ENCODE assay signal across 8 cellular contexts in genomic region chr7:42236266-42237161, GRCh38. TPM values are rescaled to one million over a fixed set of nuclear protein-coding genes. Genes with fewer than 3 reads are reported as not detected.
DNase-seq lines count a peak whose midpoint lies in the region; ATAC-seq lines count a peak whose summit lies in the region.

No MANE protein-coding gene starts in this region.

- H3K36me3 Mint-ChIP-seq in activated naive CD8-positive, alpha-beta T cell, result no peaks in the 10 kb centered on the region

- DNase-seq in A172 (ENCODE audit: low spot score), result peak; percentile 55
- peak; percentile 77 for DNase-seq in cardiac septum (ENCODE audit: low spot score)
- peak in 8 of 10 donors; percentile 11 to 87 (median 28) for DNase-seq in posterior cingulate gyrus
- DNase-seq in activated CD4-positive, CD25-positive, alpha-beta regulatory T cell treated with anti-CD3 and anti-CD28 coated beads, Interleukin-2, amount 50 U/mL, for 72 hours, result no peak
- DNase-seq in G401 (ENCODE audit: low spot score), result no peak

- intact Hi-C loops in cardiac septum (cut with DNase I) (loop anchor here (10.0 kb wide), 1 partner anchor 252 kb away; no protein-coding TSS in a partner anchor), posterior cingulate gyrus (cut with DNase I) (no loop called here)

- H3K27ac Mint-ChIP-seq in activated naive CD8-positive, alpha-beta T cell, result no peak overlapping the region

- H3K27me3 Mint-ChIP-seq in activated naive CD8-positive, alpha-beta T cell, result peaks cover 39% of the 10 kb centered on the region

- in situ Hi-C loops in G401 (cut with HindIII; ENCODE audit: low sequenced_read_pairs), result no loop called here

- H3K9me3 Mint-ChIP-seq in activated naive CD8-positive, alpha-beta T cell (ENCODE audit: low read depth), result no peaks in the 10 kb centered on the region

- peak; percentile 18 for ATAC-seq in GM18858 (IDR thresholded peaks at IDR 0.05; ENCODE audit: unreplicated experiment)
- peak; percentile 11 for ATAC-seq in HG03280 (IDR thresholded peaks at IDR 0.05; ENCODE audit: unreplicated experiment)

- H3K4me3 Mint-ChIP-seq in activated naive CD8-positive, alpha-beta T cell, result peak overlapping the region; percentile 73

- peaks cover 13% of the 10 kb centered on the region for H3K4me1 Mint-ChIP-seq in activated naive CD8-positive, alpha-beta T cell (ENCODE audit: low read depth)

RNA-seq across cellular contexts. Expression of gene GLI3, which starts 0.5 kb away (rescaled TPM):
- 2.5 and 2.8 TPM in 2 replicates for total RNA-seq in A172 (2014; rRNA removed; shearing (Covaris generic))
- total RNA-seq in cardiac septum, result 10.5 TPM
- not detected in 2 replicates for total RNA-seq in G401 (2014; rRNA removed; shearing (Covaris generic))

Comparison
In these comparisons a context has a peak if more than half of its experiments do, and no peak if none do; other contexts are left out.
1. DNase-seq: peak in A172 (single experiment), cardiac septum (single experiment) and posterior cingulate gyrus (8 of 10); none in activated CD4-positive, CD25-positive, alpha-beta regulatory T cell treated with anti-CD3 and anti-CD28 coated beads, Interleukin-2, amount 50 U/mL, for 72 hours (single experiment) and G401 (single experiment).